Comparison of ENCODE assay signal across 8 cellular contexts in the genomic region with DNA sequence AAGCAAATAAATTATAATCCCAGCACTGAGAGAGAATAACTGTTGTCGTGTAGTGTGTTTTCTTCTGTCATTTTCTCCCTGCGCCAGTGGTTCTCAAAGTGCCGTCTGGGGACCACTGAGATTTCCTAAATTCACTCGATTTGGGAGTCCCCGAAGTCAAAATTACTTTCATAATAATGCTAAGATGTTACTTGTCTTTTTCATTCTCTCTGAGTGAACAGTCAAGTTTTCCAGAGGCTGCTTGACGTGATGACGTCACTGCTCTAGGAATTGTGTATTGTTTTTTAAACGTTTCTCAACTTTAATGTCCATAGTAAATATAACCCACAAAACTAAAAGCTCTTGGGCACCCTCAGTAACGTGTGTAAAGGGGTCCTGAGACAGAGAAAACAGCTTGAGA. TPM values are rescaled to one million over a fixed set of nuclear protein-coding genes. Genes with fewer than 3 reads are reported as not detected.
DNase-seq lines count a peak whose midpoint lies in the region; ATAC-seq and TF ChIP-seq lines count a peak whose summit lies in the region.

No MANE protein-coding gene starts in this region.

- TF ChIP-seq POLR2A in heart left ventricle (IDR thresholded peaks at IDR 0.05) (no peak), upper lobe of left lung (IDR thresholded peaks at IDR 0.05) (no peak)

- H3K27ac ChIP-seq in heart left ventricle (peak overlapping the region in 9 of 12 donors; percentile 47 to 84 (median 68)), liver (ENCODE audit: low read depth in 1 of 2, low read length in 2 of 2) (no peak overlapping the region), upper lobe of left lung (no peak overlapping the region)

- peaks cover 10% of the 10 kb centered on the region for H3K36me3 Mint-ChIP-seq in activated naive CD8-positive, alpha-beta T cell treated with anti-CD3 and anti-CD28 coated beads for 36 hours

- peak overlapping the region; percentile 89 for H3K4me3 Mint-ChIP-seq in activated naive CD8-positive, alpha-beta T cell treated with anti-CD3 and anti-CD28 coated beads for 36 hours

- TF ChIP-seq CTCF in heart left ventricle (IDR thresholded peaks at IDR 0.05) (no peak), liver (IDR thresholded peaks at IDR 0.05; ENCODE audit: low read depth, low read length, missing input control) (no peak), upper lobe of left lung (IDR thresholded peaks at IDR 0.05) (no peak)

- intact Hi-C loops in heart left ventricle (cut with DNase I) (loop anchor here (2.0 to 10.0 kb wide), 14 partner anchors 45 to 523 kb away; partner anchors contain the start of genes UNC119B (in 4 of the 10), C12orf43 (in 1 of the 10) and SPPL3 (in 1 of the 10)), left ventricle myocardium superior (cut with micrococcal nuclease) (loop anchor here (5.0 kb wide), 1 partner anchor 70 kb away; no protein-coding TSS in a partner anchor)

- peak overlapping the region in 1 of 2 donors; percentile 69 for H3K9ac ChIP-seq in liver (ENCODE audit: low read depth in 1 of 2, low read length in 2 of 2)

- WGBS in heart left ventricle, 4 donors = 49 to 55% (median 50%) methylated on average over 9 of the region's 9 CpGs
- 38% methylated on average over 9 of the region's 9 CpGs for WGBS in liver
- WGBS in upper lobe of left lung, 2 donors = 46 to 47% methylated on average over 9 of the region's 9 CpGs

- H3K4me1 Mint-ChIP-seq in activated naive CD8-positive, alpha-beta T cell treated with anti-CD3 and anti-CD28 coated beads for 36 hours = peaks cover 34% of the 10 kb centered on the region

- peak overlapping the region; percentile 82 for H3K27ac Mint-ChIP-seq in activated naive CD8-positive, alpha-beta T cell treated with anti-CD3 and anti-CD28 coated beads for 36 hours

- H3K9me3 Mint-ChIP-seq in activated naive CD8-positive, alpha-beta T cell treated with anti-CD3 and anti-CD28 coated beads for 36 hours = no peaks in the 10 kb centered on the region

- H3K27me3 Mint-ChIP-seq in activated naive CD8-positive, alpha-beta T cell treated with anti-CD3 and anti-CD28 coated beads for 36 hours = peaks cover 13% of the 10 kb centered on the region

- peaks cover 0 to 9% (median 0%) of the 10 kb centered on the region in 9 donors for H3K27me3 ChIP-seq in heart left ventricle
- H3K27me3 ChIP-seq in liver (ENCODE audit: control insufficient read depth in 4 of 4, insufficient read depth in 4 of 4, low read length in 3 of 4) = no peaks in the 10 kb centered on the region
- peaks cover 0 to 4% (median 0%) of the 10 kb centered on the region in 4 donors for H3K27me3 ChIP-seq in upper lobe of left lung

- no peaks in the 10 kb centered on the region for H3K9me3 ChIP-seq in heart left ventricle
- H3K9me3 ChIP-seq in liver (ENCODE audit: control insufficient read depth in 4 of 4, low read length in 3 of 4) = no peaks in the 10 kb centered on the region
- H3K9me3 ChIP-seq in upper lobe of left lung = no peaks in the 10 kb centered on the region

- TF ChIP-seq RAD21 in liver (IDR thresholded peaks at IDR 0.05) = no peak

- no peak for TF ChIP-seq EP300 in upper lobe of left lung (IDR thresholded peaks at IDR 0.05)

- H3K4me3 ChIP-seq in heart left ventricle = peak overlapping the region; percentile 61 to 97 (median 81)
- H3K4me3 ChIP-seq in liver (ENCODE audit: low read depth in 1 of 3, low read length in 3 of 3) = peak overlapping the region; percentile 81 to 99 (median 95)
- peak overlapping the region in 3 of 4 donors; percentile 75 to 94 (median 94) for H3K4me3 ChIP-seq in upper lobe of left lung

- H3K4me1 ChIP-seq in heart left ventricle (peaks cover 0 to 36% (median 26%) of the 10 kb centered on the region in 12 donors), liver (ENCODE audit: control insufficient read depth in 4 of 4, insufficient read depth in 4 of 4, low read length in 3 of 4) (peaks cover 0 to 32% (median 24%) of the 10 kb centered on the region in 4 donors), upper lobe of left lung (peaks cover 18 to 39% (median 27%) of the 10 kb centered on the region in 4 donors)

- ATAC-seq in heart left ventricle (no peak), left ventricle myocardium superior (no peak), upper lobe of left lung (ENCODE audit: low FRiP score in 2 of 2) (no peak), HG03135 (IDR thresholded peaks at IDR 0.05; ENCODE audit: unreplicated experiment) (no peak)

- DNase-seq in heart left ventricle = no peak
- DNase-seq in left ventricle myocardium superior = no peak
- no peak for DNase-seq in activated naive CD8-positive, alpha-beta T cell treated with anti-CD3 and anti-CD28 coated beads for 36 hours
- no peak for DNase-seq in upper lobe of left lung
- DNase-seq in ecto neural progenitor cell (ENCODE audit: low spot score) = no peak
- DNase-seq in SKM-1 (lab: John Stamatoyannopoulos, UW; ENCODE audit: unreplicated experiment) = no peak

- peaks cover 0 to 34% (median 29%) of the 10 kb centered on the region in 9 donors for H3K36me3 ChIP-seq in heart left ventricle
- H3K36me3 ChIP-seq in liver (ENCODE audit: control insufficient read depth in 4 of 4, insufficient read depth in 3 of 4, low read depth in 1 of 4, low read length in 3 of 4) = peaks cover 0 to 26% (median 22%) of the 10 kb centered on the region in 4 donors
- peaks cover 6 to 28% (median 26%) of the 10 kb centered on the region in 4 donors for H3K36me3 ChIP-seq in upper lobe of left lung

TF ChIP-seq in liver, 16 proteins besides CTCF, POLR2A, EP300 and RAD21:
- no peak for TF ChIP-seq FOXA2 (IDR thresholded peaks at IDR 0.05)

RNA-seq across cellular contexts. Expression of gene POP5, which starts 0.8 kb away (rescaled TPM):
- 10 to 100 TPM; 20.6 to 46.6 (median 36.3) TPM for total RNA-seq in heart left ventricle
- 10 to 100 TPM; 30.9 to 55.8 TPM for polyA plus RNA-seq in heart left ventricle
- total RNA-seq in left ventricle myocardium superior = 34.0 TPM
- total RNA-seq in activated naive CD8-positive, alpha-beta T cell treated with anti-CD3 and anti-CD28 coated beads for 36 hours = 10 to 100 TPM; 60.0 to 61.9 TPM
- 10 to 100 TPM; 20.0 to 20.7 TPM for total RNA-seq in liver
- polyA plus RNA-seq in liver = 10 to 100 TPM; 27.3 to 37.1 TPM
- total RNA-seq in upper lobe of left lung = 10 to 100 TPM; 15.9 to 42.2 (median 33.9) TPM

RNA-seq across cellular contexts. Expression of gene RNF10, which starts 47.8 kb away (rescaled TPM):
- total RNA-seq in heart left ventricle (100 to 1,000 TPM; 165 to 363 (median 278) TPM), left ventricle myocardium superior (251 TPM), liver (100 to 1,000 TPM; 102 to 157 TPM), upper lobe of left lung (100 to 1,000 TPM; 189 to 456 (median 243) TPM)
- polyA plus RNA-seq in heart left ventricle (100 to 1,000 TPM; 247 to 490 TPM), liver (10 to 100 TPM; 48.0 to 49.6 TPM)
- total RNA-seq in activated naive CD8-positive, alpha-beta T cell treated with anti-CD3 and anti-CD28 coated beads for 36 hours = 100 to 1,000 TPM; 142 to 164 TPM

RNA-seq across cellular contexts. Expression of gene COQ5, which starts 53.0 kb away (rescaled TPM):
- total RNA-seq in heart left ventricle (10 to 100 TPM; 27.9 to 46.5 (median 36.7) TPM), left ventricle myocardium superior (38.0 TPM), liver (10 to 100 TPM; 25.0 to 29.9 TPM), upper lobe of left lung (10 to 100 TPM in 5 of 6 donors, 1 to 10 TPM in 1; 7.5 to 26.0 (median 16.3) TPM)
- polyA plus RNA-seq in heart left ventricle (10 to 100 TPM; 29.2 to 48.9 TPM), liver (10 to 100 TPM; 31.4 to 33.6 TPM)
- total RNA-seq in activated naive CD8-positive, alpha-beta T cell treated with anti-CD3 and anti-CD28 coated beads for 36 hours = 10 to 100 TPM; 35.0 to 35.6 TPM

RNA-seq across cellular contexts. Expression of gene CABP1, which starts 58.4 kb away (rescaled TPM):
- 1 to 10 TPM; 2.4 to 9.1 (median 3.8) TPM for total RNA-seq in heart left ventricle
- polyA plus RNA-seq in heart left ventricle = 1 to 10 TPM; 2.9 to 9.9 TPM
- 8.0 TPM for total RNA-seq in left ventricle myocardium superior
- 1 to 10 TPM in 1 of 2 experiments, under 1 TPM in 1; 0.94 to 2.0 TPM for total RNA-seq in activated naive CD8-positive, alpha-beta T cell treated with anti-CD3 and anti-CD28 coated beads for 36 hours
- under 1 TPM; 0.05 to 0.08 TPM for total RNA-seq in liver
- polyA plus RNA-seq in liver = under 1 TPM in 1 of 2 donors, not detected in 1; 0.12 TPM
- total RNA-seq in upper lobe of left lung = 1 to 10 TPM in 2 of 6 donors, not detected in 4; 1.2 to 2.1 TPM

Comparison
In these comparisons a context has a peak if more than half of its experiments do, and no peak if none do; other contexts are left out.
1. H3K27ac ChIP-seq: peak in heart left ventricle (9 of 12); none in liver (0 of 2) and upper lobe of left lung (0 of 4).
2. Peak in every context shown above with its lines, with median percentiles within 50 percentile points of each other: H3K4me3 ChIP-seq.